Comparison of ENCODE assay signal across 29 cellular contexts in the genomic region with DNA sequence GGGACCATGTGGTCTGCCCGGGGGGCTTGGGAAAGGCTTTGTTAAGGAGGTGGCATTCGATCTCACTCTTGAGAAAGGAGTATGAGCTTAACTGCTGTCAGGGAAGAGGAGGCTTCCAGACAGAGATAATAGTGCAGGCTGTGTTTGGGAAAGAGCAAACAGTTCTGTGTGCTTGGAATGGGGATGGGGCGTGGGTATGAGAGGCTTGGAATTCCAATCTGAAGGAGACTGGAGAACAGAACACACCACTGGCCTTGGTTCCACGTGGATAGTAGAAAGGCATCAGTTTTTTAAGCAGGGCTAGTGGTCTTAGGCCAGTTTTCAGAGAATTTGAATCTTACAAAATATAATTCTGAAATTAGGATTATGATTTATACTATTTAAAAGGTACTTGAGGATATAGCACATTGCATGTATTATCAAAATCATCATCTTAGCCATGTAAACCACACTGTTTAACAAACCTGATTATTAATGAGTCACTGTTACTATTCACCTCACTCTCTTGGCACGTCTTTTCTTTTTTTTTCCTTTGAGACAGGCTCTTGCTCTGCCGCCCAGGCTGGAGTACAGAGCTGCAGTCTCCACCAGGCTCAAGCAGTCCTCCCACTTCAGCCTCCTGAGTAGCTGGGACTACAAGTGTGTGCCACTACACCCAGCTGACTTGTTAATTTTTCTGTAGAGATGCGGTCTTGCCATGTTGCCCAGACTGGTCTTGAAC. TPM values are rescaled to one million over a fixed set of nuclear protein-coding genes. Genes with fewer than 3 reads are reported as not detected.
DNase-seq lines count a peak whose midpoint lies in the region; ATAC-seq and TF ChIP-seq lines count a peak whose summit lies in the region.
"Had no signal": no experiment of that assay in that cellular context is flagged by ENCODE, and none has a peak within 500 bp of the region (broad histone marks: within the 10 kb centered on the region; RNA-seq: fewer than 3 reads in every experiment).

No MANE protein-coding gene starts in this region.

- ATAC-seq in Right ventricle myocardium inferior (peak; percentile 12), heart left ventricle (no peak), GM19324 (IDR thresholded peaks at IDR 0.05; ENCODE audit: low FRiP score, unreplicated experiment) (no peak)
- ATAC-seq: lower lobe of right lung had no signal

- intact Hi-C loops in Right ventricle myocardium inferior (cut with DNase I) (no loop called here), heart left ventricle (cut with DNase I) (no loop called here)

- TF ChIP-seq POLR2A in heart left ventricle (IDR thresholded peaks at IDR 0.05), result no peak

- H3K27ac ChIP-seq in heart left ventricle (no peak overlapping the region), mesodermal cell (ENCODE audit: low read depth, low read length, severe bottlenecking) (peak overlapping the region; percentile 69)
- H3K27ac ChIP-seq: adrenal gland, breast epithelium, HL-60, KMS-11, lower lobe of right lung, parathyroid adenoma, Peyer's patch, right atrium auricular region, thoracic aorta had no signal

- H3K9me3 ChIP-seq in heart left ventricle, result no peaks in the 10 kb centered on the region
- H3K9me3 ChIP-seq in mesodermal cell (ENCODE audit: control insufficient read depth, low read length), result no peaks in the 10 kb centered on the region
- H3K9me3 ChIP-seq: adrenal gland, breast epithelium, HAP-1, lower lobe of right lung, Peyer's patch, right atrium auricular region, thoracic aorta had no signal

- no peaks in the 10 kb centered on the region for H3K27me3 ChIP-seq in heart left ventricle
- H3K27me3 ChIP-seq: adrenal gland, breast epithelium, Peyer's patch, right atrium auricular region had no signal

- no peak for TF ChIP-seq CTCF in heart left ventricle (IDR thresholded peaks at IDR 0.05)
- TF ChIP-seq CTCF in epithelial cell of esophagus (IDR thresholded peaks at IDR 0.05; ENCODE audit: insufficient read depth, low read depth, low read length, missing control alignments), result no peak

- no peak overlapping the region for H3K4me3 ChIP-seq in heart left ventricle
- H3K4me3 ChIP-seq in epithelial cell of esophagus (ENCODE audit: low read length), result no peak overlapping the region
- H3K4me3 ChIP-seq in mesodermal cell (ENCODE audit: extremely low read depth, insufficient read depth, low read length, poor library complexity, severe bottlenecking), result no peak overlapping the region
- H3K4me3 ChIP-seq: adrenal gland, breast epithelium, HAP-1, lower lobe of right lung, Peyer's patch, right atrium auricular region, smooth muscle cell, thoracic aorta had no signal

- H3K4me1 ChIP-seq in heart left ventricle (peaks cover 0 to 5% (median 0%) of the 10 kb centered on the region in 12 donors), mesodermal cell (ENCODE audit: control insufficient read depth, insufficient read depth, low read length, poor library complexity, severe bottlenecking) (peaks cover 6% of the 10 kb centered on the region)
- H3K4me1 ChIP-seq: adrenal gland, breast epithelium, HAP-1, lower lobe of right lung, Peyer's patch, right atrium auricular region had no signal

- WGBS in heart left ventricle, 4 donors, result 82 to 87% (median 83%) methylated on average over 7 of the region's 7 CpGs
- WGBS in mesodermal cell (ENCODE audit: insufficient coverage in 2 of 2), 2 experiments, result 88 to 95% methylated on average over 5 to 6 of the region's 7 CpGs

- H3K36me3 ChIP-seq in heart left ventricle (peaks cover 0 to 65% (median 9%) of the 10 kb centered on the region in 9 donors), mesodermal cell (ENCODE audit: control insufficient read depth, insufficient read depth, low read length) (peaks cover 59% of the 10 kb centered on the region)
- H3K36me3 ChIP-seq: breast epithelium had no signal

- DNase-seq in Right ventricle myocardium inferior (ENCODE audit: missing footprints) (no peak), heart left ventricle (no peak), epithelial cell of esophagus (ENCODE audit: low read depth) (peak; percentile 51), DMS153 (lab: John Stamatoyannopoulos, UW) (no peak), NCI-H2029 treated with DMSO at 0.1 percent for 48 hours (lab: John Stamatoyannopoulos, UW) (no peak), HT-29 (ENCODE audit: low spot score) (no peak)
- DNase-seq: activated CD4-positive, alpha-beta memory T cell treated with anti-CD3 and anti-CD28 coated beads, Interleukin-2, amount 10 ng/mL, durations not matched to agents 7 days and 5 days; activated CD8-positive, alpha-beta memory T cell treated with anti-CD3 and anti-CD28 coated beads, Interleukin-2, amount 50 U/mL, for 48 hours; activated naive CD4-positive, alpha-beta T cell treated with anti-CD3 and anti-CD28 coated beads for 36 hours; adrenal gland; foreskin melanocyte; lower lobe of right lung; NCI-H2081; Peyer's patch; SIG-M5; SW 1271; T-helper 9 cell had no signal

RNA-seq across cellular contexts. Expression of a gene that starts 38.5 kb away (rescaled TPM):
- 6.7 TPM for total RNA-seq in Right ventricle myocardium inferior
- 10 to 100 TPM in 1 of 9 donors, 1 to 10 TPM in 5, under 1 TPM in 3; 0.16 to 10.7 (median 1.7) TPM for total RNA-seq in heart left ventricle
- under 1 TPM; 0.53 to 0.55 TPM for polyA plus RNA-seq in heart left ventricle
- polyA plus RNA-seq in mesodermal cell (2013, experiment 1 of 2), result not detected
- polyA plus RNA-seq in mesodermal cell (2013, experiment 2 of 2), result 0.10 TPM
- total RNA-seq in HT-29 (2014; rRNA removed; shearing (Covaris generic)), result not detected in 2 replicates
- total RNA-seq: A172; activated naive CD4-positive, alpha-beta T cell treated with anti-CD3 and anti-CD28 coated beads for 36 hours; activated T-helper 1 cell treated with anti-CD3 and anti-CD28 coated beads, Interleukin-12 subunit alpha, Interleukin-12 subunit beta, Interleukin-2, Interleukin-4 antibody, amounts not matched to agents 30 ng/mL and 10 ng/mL and 1 ng/mL, durations not matched to agents 14 hours and 24 hours and 36 hours; Peyer's patch had no signal
- polyA plus RNA-seq: smooth muscle cell had no signal
